1 cellular context compared by ENCODE assay signal in genomic region chr11:69130586-69131566, GRCh38.
TF ChIP-seq lines count a peak whose summit lies in the region.

No MANE protein-coding gene starts in this region.

TF ChIP-seq in SK-N-SH treated with all-trans-retinoic acid at 6 μM for 48 hours, 23 proteins besides CTCF, POLR2A, EP300 and RAD21 (continued from another document):
- TF ChIP-seq CSRNP3 (CRISPR knock-in tag; IDR thresholded peaks at IDR 0.05) (no peak), ZC3H10 (CRISPR knock-in tag; IDR thresholded peaks at IDR 0.05) (no peak), RARB (CRISPR knock-in tag; IDR thresholded peaks at IDR 0.05) (no peak), ZFP30 (CRISPR knock-in tag; IDR thresholded peaks at IDR 0.05) (no peak), SNAI2 (CRISPR knock-in tag; IDR thresholded peaks at IDR 0.05) (no peak), CSDC2 (CRISPR knock-in tag; IDR thresholded peaks at IDR 0.05) (no peak), GLIS3 (CRISPR knock-in tag; IDR thresholded peaks at IDR 0.05) (no peak), ZNF565 (CRISPR knock-in tag; conservative IDR thresholded peaks at IDR 0.05; ENCODE audit: low read depth) (no peak), OSR1 (CRISPR knock-in tag; IDR thresholded peaks at IDR 0.05) (no peak), BACH2 (CRISPR knock-in tag; IDR thresholded peaks at IDR 0.05; ENCODE audit: borderline replicate concordance) (no peak), PPARA (CRISPR knock-in tag; IDR thresholded peaks at IDR 0.05; ENCODE audit: borderline replicate concordance) (no peak), ISL1 (CRISPR knock-in tag; IDR thresholded peaks at IDR 0.05) (no peak), ZNF70 (CRISPR knock-in tag; IDR thresholded peaks at IDR 0.05) (no peak), ESRRG (CRISPR knock-in tag; IDR thresholded peaks at IDR 0.05) (no peak), TCF4 (CRISPR knock-in tag; IDR thresholded peaks at IDR 0.05; ENCODE audit: borderline replicate concordance) (no peak)
